Comparison of ENCODE assay signal across 2 cellular contexts in the genomic region with DNA sequence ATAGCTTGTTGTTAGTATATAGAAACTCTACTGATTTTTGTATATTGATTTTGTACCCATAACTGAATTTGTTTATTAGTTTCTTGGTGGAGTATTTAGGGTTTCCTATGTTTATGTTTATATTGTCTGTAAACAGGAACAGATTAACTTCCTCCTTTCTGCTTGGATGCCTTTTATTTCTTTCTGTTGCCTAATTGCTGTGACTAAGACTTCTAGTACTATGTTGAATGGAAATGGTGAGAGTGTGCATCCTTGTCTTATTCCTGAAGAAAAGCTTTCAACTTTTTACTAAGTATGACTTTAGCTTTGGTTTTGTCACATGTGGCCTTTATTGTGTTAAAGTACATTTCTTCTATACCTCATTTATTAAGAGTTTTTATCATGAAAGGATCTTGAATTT.
A peak's percentile ranks its signal among the peaks of the same experiment; 100 is the strongest.
TF ChIP-seq lines count a peak whose summit lies in the region.

No MANE protein-coding gene starts in this region.

TF ChIP-seq in HEK293, 187 proteins besides CTCF, POLR2A, EP300 and RAD21 (continues in another document):
- TF ChIP-seq KLF8 (tag by site-specific recombination; IDR thresholded peaks at IDR 0.05) = no peak
- no peak for TF ChIP-seq ZNF707 (tag by site-specific recombination; IDR thresholded peaks at IDR 0.05)
- TF ChIP-seq, protein P1, sequence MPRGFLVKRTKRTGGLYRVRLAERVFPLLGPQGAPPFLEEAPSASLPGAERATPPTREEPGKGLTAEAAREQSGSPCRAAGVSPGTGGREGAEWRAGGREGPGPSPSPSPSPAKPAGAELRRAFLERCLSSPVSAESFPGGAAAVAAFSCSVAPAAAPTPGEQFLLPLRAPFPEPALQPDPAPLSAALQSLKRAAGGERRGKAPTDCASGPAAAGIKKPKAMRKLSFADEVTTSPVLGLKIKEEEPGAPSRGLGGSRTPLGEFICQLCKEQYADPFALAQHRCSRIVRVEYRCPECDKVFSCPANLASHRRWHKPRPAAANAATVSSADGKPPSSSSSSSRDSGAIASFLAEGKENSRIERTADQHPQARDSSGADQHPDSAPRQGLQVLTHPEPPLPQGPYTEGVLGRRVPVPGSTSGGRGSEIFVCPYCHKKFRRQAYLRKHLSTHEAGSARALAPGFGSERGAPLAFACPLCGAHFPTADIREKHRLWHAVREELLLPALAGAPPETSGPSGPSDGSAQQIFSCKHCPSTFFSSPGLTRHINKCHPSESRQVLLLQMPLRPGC (tag by site-specific recombination; IDR thresholded peaks at IDR 0.05) = no peak
- TF ChIP-seq REPIN1 (tag by site-specific recombination; IDR thresholded peaks at IDR 0.05; ENCODE audit: low read depth) = no peak
- 0 out of 2 replicates have a peak, but pooled peaks have one; percentile 25 for TF ChIP-seq ZNF843 (tag by site-specific recombination; IDR thresholded peaks at IDR 0.05)
- TF ChIP-seq ZNF600 (tag by site-specific recombination; IDR thresholded peaks at IDR 0.05) = no peak
- TF ChIP-seq, protein P2, sequence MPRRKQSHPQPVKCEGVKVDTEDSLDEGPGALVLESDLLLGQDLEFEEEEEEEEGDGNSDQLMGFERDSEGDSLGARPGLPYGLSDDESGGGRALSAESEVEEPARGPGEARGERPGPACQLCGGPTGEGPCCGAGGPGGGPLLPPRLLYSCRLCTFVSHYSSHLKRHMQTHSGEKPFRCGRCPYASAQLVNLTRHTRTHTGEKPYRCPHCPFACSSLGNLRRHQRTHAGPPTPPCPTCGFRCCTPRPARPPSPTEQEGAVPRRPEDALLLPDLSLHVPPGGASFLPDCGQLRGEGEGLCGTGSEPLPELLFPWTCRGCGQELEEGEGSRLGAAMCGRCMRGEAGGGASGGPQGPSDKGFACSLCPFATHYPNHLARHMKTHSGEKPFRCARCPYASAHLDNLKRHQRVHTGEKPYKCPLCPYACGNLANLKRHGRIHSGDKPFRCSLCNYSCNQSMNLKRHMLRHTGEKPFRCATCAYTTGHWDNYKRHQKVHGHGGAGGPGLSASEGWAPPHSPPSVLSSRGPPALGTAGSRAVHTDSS (tag by site-specific recombination; IDR thresholded peaks at IDR 0.05) = no peak
- 0 out of 2 replicates have a peak, but pooled peaks have one; percentile 14 for TF ChIP-seq HIC1 (tag by site-specific recombination; IDR thresholded peaks at IDR 0.05)
- TF ChIP-seq ZNF837 (tag by site-specific recombination; IDR thresholded peaks at IDR 0.05) = no peak
- no peak for TF ChIP-seq ZNF169 (tag by site-specific recombination; IDR thresholded peaks at IDR 0.05)
- TF ChIP-seq ZNF473 (tag by site-specific recombination; IDR thresholded peaks at IDR 0.05) = no peak
- TF ChIP-seq, protein P3, sequence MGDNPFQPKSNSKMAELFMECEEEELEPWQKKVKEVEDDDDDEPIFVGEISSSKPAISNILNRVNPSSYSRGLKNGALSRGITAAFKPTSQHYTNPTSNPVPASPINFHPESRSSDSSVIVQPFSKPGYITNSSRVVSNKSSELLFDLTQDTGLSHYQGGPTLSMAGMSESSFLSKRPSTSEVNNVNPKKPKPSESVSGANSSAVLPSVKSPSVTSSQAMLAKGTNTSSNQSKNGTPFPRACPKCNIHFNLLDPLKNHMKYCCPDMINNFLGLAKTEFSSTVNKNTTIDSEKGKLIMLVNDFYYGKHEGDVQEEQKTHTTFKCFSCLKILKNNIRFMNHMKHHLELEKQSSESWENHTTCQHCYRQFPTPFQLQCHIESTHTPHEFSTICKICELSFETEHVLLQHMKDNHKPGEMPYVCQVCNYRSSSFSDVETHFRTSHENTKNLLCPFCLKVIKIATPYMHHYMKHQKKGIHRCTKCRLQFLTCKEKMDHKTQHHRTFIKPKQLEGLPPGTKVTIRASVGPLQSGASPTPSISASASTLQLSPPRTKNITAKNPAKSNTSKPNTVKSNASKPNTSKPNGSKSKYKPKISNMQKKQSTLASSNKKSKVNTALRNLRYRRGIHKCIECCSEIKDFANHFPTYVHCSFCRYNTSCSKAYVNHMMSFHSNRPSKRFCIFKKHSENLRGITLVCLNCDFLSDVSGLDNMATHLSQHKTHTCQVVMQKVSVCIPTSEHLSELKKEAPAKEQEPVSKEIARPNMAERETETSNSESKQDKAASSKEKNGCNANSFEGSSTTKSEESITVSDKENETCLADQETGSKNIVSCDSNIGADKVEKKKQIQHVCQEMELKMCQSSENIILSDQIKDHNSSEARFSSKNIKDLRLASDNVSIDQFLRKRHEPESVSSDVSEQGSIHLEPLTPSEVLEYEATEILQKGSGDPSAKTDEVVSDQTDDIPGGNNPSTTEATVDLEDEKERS (tag by site-specific recombination; IDR thresholded peaks at IDR 0.05) = no peak
- TF ChIP-seq, protein P4, sequence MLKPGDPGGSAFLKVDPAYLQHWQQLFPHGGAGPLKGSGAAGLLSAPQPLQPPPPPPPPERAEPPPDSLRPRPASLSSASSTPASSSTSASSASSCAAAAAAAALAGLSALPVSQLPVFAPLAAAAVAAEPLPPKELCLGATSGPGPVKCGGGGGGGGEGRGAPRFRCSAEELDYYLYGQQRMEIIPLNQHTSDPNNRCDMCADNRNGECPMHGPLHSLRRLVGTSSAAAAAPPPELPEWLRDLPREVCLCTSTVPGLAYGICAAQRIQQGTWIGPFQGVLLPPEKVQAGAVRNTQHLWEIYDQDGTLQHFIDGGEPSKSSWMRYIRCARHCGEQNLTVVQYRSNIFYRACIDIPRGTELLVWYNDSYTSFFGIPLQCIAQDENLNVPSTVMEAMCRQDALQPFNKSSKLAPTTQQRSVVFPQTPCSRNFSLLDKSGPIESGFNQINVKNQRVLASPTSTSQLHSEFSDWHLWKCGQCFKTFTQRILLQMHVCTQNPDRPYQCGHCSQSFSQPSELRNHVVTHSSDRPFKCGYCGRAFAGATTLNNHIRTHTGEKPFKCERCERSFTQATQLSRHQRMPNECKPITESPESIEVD (tag by site-specific recombination; IDR thresholded peaks at IDR 0.05) = peak; percentile 43; the same call in 1 of the 2 replicates
- TF ChIP-seq ZNF292 (tag by site-specific recombination; IDR thresholded peaks at IDR 0.05; ENCODE audit: borderline replicate concordance, low read depth) = no peak

TF ChIP-seq in K562, 482 proteins besides CTCF, POLR2A, EP300 and RAD21:
- TF ChIP-seq FOSL1 (tag; conservative IDR thresholded peaks at IDR 0.05) = peak; percentile 42
- TF ChIP-seq SMARCE1 (IDR thresholded peaks at IDR 0.05) = peak; percentile 36; the same call in 1 of the 2 replicates
- TF ChIP-seq KDM4B (IDR thresholded peaks at IDR 0.05; ENCODE audit: borderline replicate concordance in 2 of 2, low read depth in 1 of 2) = no peak
- no peak for TF ChIP-seq ZNF134 (CRISPR knock-in tag; conservative IDR thresholded peaks at IDR 0.05)
- TF ChIP-seq CEBPG (CRISPR knock-in tag; IDR thresholded peaks at IDR 0.05) = no peak
- peak in 1 of 2 experiments; percentile 78; a peak in 2 of 4 replicates for TF ChIP-seq CEBPG (tag; conservative IDR thresholded peaks at IDR 0.05 in 1 of 2, IDR thresholded peaks at IDR 0.05 in 1 of 2)
TF ChIP-seq in K562: peak in this region for 3.
